Comparison of ENCODE assay signal across 8 cellular contexts in genomic region chr6:35496851-35497570, GRCh38. TPM values are rescaled to one million over a fixed set of nuclear protein-coding genes. Genes with fewer than 3 reads are reported as not detected.
A peak's percentile ranks its signal among the peaks of the same experiment; 100 is the strongest.
DNase-seq lines count a peak whose midpoint lies in the region; ATAC-seq and TF ChIP-seq lines count a peak whose summit lies in the region.

Gene TEAD3, minus strand, starts transcription at chr6:35497079.

- H3K4me1 Mint-ChIP-seq in chondrocyte (ENCODE audit: low read depth), result peaks cover 64% of the 10 kb centered on the region

- H3K4me3 Mint-ChIP-seq in chondrocyte (ENCODE audit: unreplicated experiment), result peak within 1 kb of the TSS; percentile 85

- H3K27ac Mint-ChIP-seq in chondrocyte (ENCODE audit: unreplicated experiment), result peak within 1 kb of the TSS; percentile 85

- peak; percentile 31 for DNase-seq in GM04504 (ENCODE audit: low read depth)
- DNase-seq in HPDE6-E6E7 (ENCODE audit: extremely low spot score), result peak; percentile 83
- DNase-seq in chondrocyte (ENCODE audit: low spot score), result peak; percentile 74
- DNase-seq in left kidney (ENCODE audit: low read depth, low spot score), result peak; percentile 94
- peak; percentile 49 for DNase-seq in stimulated activated CD8-positive, alpha-beta memory T cell treated with anti-CD3 and anti-CD28 coated beads, Interleukin-12 subunit alpha, Interleukin-12 subunit beta, amount 100 ng/mL, for 4 hours (ENCODE audit: low read depth)
- no peak for DNase-seq in NCI-H2107 (lab: John Stamatoyannopoulos, UW)

- no peaks in the 10 kb centered on the region for H3K9me3 Mint-ChIP-seq in chondrocyte (ENCODE audit: low read depth)

- H3K4me3 ChIP-seq in WI38 (ENCODE audit: low read depth, low read length), result peak within 1 kb of the TSS; percentile 75

- no peaks in the 10 kb centered on the region for H3K27me3 Mint-ChIP-seq in chondrocyte (ENCODE audit: low read depth)

- H3K36me3 Mint-ChIP-seq in chondrocyte (ENCODE audit: low read depth), result no peaks in the 10 kb centered on the region

- ATAC-seq in HG03139 (IDR thresholded peaks at IDR 0.05; ENCODE audit: unreplicated experiment), result no peak

- TF ChIP-seq CTCF in WI38 (IDR thresholded peaks at IDR 0.05; ENCODE audit: low read depth, low read length) (no peak), chondrocyte (IDR thresholded peaks at IDR 0.05) (peak; percentile 69)

RNA-seq across cellular contexts. Expression of gene TEAD3, which starts in this region (rescaled TPM):
- total RNA-seq in chondrocyte, result 35.1 to 57.1 TPM (median 56.8 TPM) in 3 replicates
